ENCODE assay signal across 8 cellular contexts in genomic region chr10:80500572-80501380, GRCh38. TPM values are rescaled to one million over a fixed set of nuclear protein-coding genes. Genes with fewer than 3 reads are reported as not detected.
DNase-seq lines count a peak whose midpoint lies in the region; ATAC-seq and TF ChIP-seq lines count a peak whose summit lies in the region.

No MANE protein-coding gene starts in this region.

- peak overlapping the region; percentile 64 for H3K4me3 Mint-ChIP-seq in activated T-cell treated with anti-CD3 and anti-CD28 coated beads, Interleukin-2, amount 50 U/mL, for 24 hours
- peak overlapping the region; percentile 63 for H3K4me3 Mint-ChIP-seq in stimulated activated effector memory CD8-positive, alpha-beta T cell treated with anti-CD3 and anti-CD28 coated beads, Interleukin-12 subunit alpha, Interleukin-12 subunit beta, amount 100 ng/mL, for 72 hours

- DNase-seq in activated T-cell treated with anti-CD3 and anti-CD28 coated beads, Interleukin-2, amount 50 U/mL, for 24 hours = peak; percentile 71
- peak; percentile 84 for DNase-seq in Right ventricle myocardium inferior (ENCODE audit: missing footprints)
- no peak for DNase-seq in stimulated activated effector memory CD8-positive, alpha-beta T cell treated with anti-CD3 and anti-CD28 coated beads, Interleukin-12 subunit alpha, Interleukin-12 subunit beta, amount 100 ng/mL, for 72 hours (ENCODE audit: low spot score in 2 of 2)
- no peak for DNase-seq in DMS114 treated with DMSO at 0.1 percent for 48 hours (lab: John Stamatoyannopoulos, UW; ENCODE audit: unreplicated experiment)
- no peak for DNase-seq in posterior vena cava (ENCODE audit: low spot score)

- H3K27ac Mint-ChIP-seq in activated T-cell treated with anti-CD3 and anti-CD28 coated beads, Interleukin-2, amount 50 U/mL, for 24 hours = peak overlapping the region; percentile 98
- H3K27ac Mint-ChIP-seq in stimulated activated effector memory CD8-positive, alpha-beta T cell treated with anti-CD3 and anti-CD28 coated beads, Interleukin-12 subunit alpha, Interleukin-12 subunit beta, amount 100 ng/mL, for 72 hours = peak overlapping the region; percentile 86

- H3K9me3 Mint-ChIP-seq in activated T-cell treated with anti-CD3 and anti-CD28 coated beads, Interleukin-2, amount 50 U/mL, for 24 hours = no peaks in the 10 kb centered on the region
- H3K9me3 Mint-ChIP-seq in stimulated activated effector memory CD8-positive, alpha-beta T cell treated with anti-CD3 and anti-CD28 coated beads, Interleukin-12 subunit alpha, Interleukin-12 subunit beta, amount 100 ng/mL, for 72 hours = peaks cover 5% of the 10 kb centered on the region

- no peak for TF ChIP-seq POLR2A in GM18505 (IDR thresholded peaks at IDR 0.05; ENCODE audit: borderline replicate concordance, extremely low read depth, insufficient read depth, insufficient read length)

- H3K36me3 Mint-ChIP-seq in activated T-cell treated with anti-CD3 and anti-CD28 coated beads, Interleukin-2, amount 50 U/mL, for 24 hours (ENCODE audit: low read depth) = peaks cover 47% of the 10 kb centered on the region
- peaks cover 19% of the 10 kb centered on the region for H3K36me3 Mint-ChIP-seq in stimulated activated effector memory CD8-positive, alpha-beta T cell treated with anti-CD3 and anti-CD28 coated beads, Interleukin-12 subunit alpha, Interleukin-12 subunit beta, amount 100 ng/mL, for 72 hours

- peak; percentile 67 for ATAC-seq in GM18505 (IDR thresholded peaks at IDR 0.05; ENCODE audit: unreplicated experiment)
- peak; percentile 65 for ATAC-seq in HG02852 (IDR thresholded peaks at IDR 0.05; ENCODE audit: unreplicated experiment)
- peak; percentile 44 for ATAC-seq in Right ventricle myocardium inferior
- ATAC-seq in stimulated activated effector memory CD8-positive, alpha-beta T cell treated with anti-CD3 and anti-CD28 coated beads, Interleukin-12 subunit alpha, Interleukin-12 subunit beta, amount 100 ng/mL, for 72 hours = peak; percentile 47
- no peak for ATAC-seq in HG03280 (IDR thresholded peaks at IDR 0.05; ENCODE audit: unreplicated experiment)

- H3K4me1 Mint-ChIP-seq in activated T-cell treated with anti-CD3 and anti-CD28 coated beads, Interleukin-2, amount 50 U/mL, for 24 hours (ENCODE audit: low read depth) = peaks cover 97% of the 10 kb centered on the region
- H3K4me1 Mint-ChIP-seq in stimulated activated effector memory CD8-positive, alpha-beta T cell treated with anti-CD3 and anti-CD28 coated beads, Interleukin-12 subunit alpha, Interleukin-12 subunit beta, amount 100 ng/mL, for 72 hours = peaks cover 97% of the 10 kb centered on the region

- intact Hi-C loops in Right ventricle myocardium inferior (cut with DNase I) = no loop called here
- intact Hi-C loops in posterior vena cava (cut with DNase I) = loop anchor here in 1 of 2 donors (5.0 kb wide), 1 partner anchor 43 kb away; no protein-coding TSS in a partner anchor

- H3K27me3 Mint-ChIP-seq in activated T-cell treated with anti-CD3 and anti-CD28 coated beads, Interleukin-2, amount 50 U/mL, for 24 hours = no peaks in the 10 kb centered on the region

RNA-seq across cellular contexts. Expression of gene SH2D4B, which starts 36.9 kb away (rescaled TPM):
- total RNA-seq in Right ventricle myocardium inferior = not detected
- total RNA-seq in posterior vena cava = under 1 TPM in 1 of 2 donors, not detected in 1; 0.10 TPM

RNA-seq across cellular contexts. Expression of gene TSPAN14, which starts 46.7 kb away (rescaled TPM):
- 38.7 TPM for total RNA-seq in Right ventricle myocardium inferior
- total RNA-seq in posterior vena cava = 10 to 100 TPM; 56.6 to 57.4 TPM

Comparison
In these comparisons a context has a peak if more than half of its experiments do, and no peak if none do; other contexts are left out.
1. DNase-seq: peak in activated T-cell treated with anti-CD3 and anti-CD28 coated beads, Interleukin-2, amount 50 U/mL, for 24 hours (single experiment) and Right ventricle myocardium inferior (single experiment); none in stimulated activated effector memory CD8-positive, alpha-beta T cell treated with anti-CD3 and anti-CD28 coated beads, Interleukin-12 subunit alpha, Interleukin-12 subunit beta, amount 100 ng/mL, for 72 hours (0 of 2), DMS114 treated with DMSO at 0.1 percent for 48 hours (single experiment) and posterior vena cava (single experiment).